ENCODE assay signal across 8 cellular contexts in the genomic region with DNA sequence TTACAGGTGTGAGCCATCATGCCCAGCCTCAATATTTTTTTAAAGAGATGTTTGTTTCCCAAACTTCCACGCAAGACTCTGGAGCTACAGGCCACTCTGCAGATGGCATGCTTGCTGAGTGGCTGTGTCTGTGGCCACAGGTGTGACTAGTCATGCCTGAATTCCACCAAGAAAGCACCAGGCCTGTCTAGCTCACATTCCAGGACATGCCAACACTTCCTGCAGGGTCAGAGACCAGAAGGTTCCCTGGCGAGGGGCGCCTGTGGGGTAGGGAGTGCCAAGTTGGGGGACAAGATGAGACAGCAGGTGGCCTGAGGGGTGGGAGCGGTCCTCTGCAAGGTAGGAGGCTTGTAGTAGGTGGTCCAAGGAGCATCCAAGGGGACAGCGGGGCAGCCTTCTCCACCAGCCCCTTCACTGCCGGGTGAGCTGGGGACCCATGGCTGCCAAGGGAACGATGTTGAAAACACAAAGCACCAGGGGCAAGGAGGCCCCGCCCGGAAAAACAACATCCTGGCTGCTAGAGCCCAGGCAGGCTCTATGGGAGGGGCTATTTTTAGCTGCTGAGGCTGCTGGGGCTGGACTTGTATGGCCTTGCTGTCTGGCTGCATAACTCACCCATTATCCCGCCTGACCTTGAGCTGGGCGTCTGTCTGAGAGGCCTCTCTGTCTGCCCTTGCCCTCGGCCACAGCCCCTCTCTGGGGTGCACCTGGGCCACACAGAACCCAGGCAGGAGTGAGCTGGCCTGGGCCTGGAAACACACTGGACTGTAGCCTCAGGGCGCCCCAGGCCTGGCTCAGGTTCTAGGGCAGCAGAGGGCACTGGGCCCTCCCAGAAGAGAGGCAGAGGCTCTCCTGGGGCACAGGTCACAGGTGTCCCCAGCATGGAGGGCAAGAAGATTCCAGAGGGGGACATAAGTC. TPM values are rescaled to one million over a fixed set of nuclear protein-coding genes. Genes with fewer than 3 reads are reported as not detected.
DNase-seq lines count a peak whose midpoint lies in the region; ATAC-seq, FAIRE-seq and TF ChIP-seq lines count a peak whose summit lies in the region.

No MANE protein-coding gene starts in this region.

- H3K9me3 ChIP-seq in keratinocyte (ENCODE audit: control insufficient read depth, low read depth, low read length): no peaks in the 10 kb centered on the region
- no peaks in the 10 kb centered on the region for H3K9me3 ChIP-seq in stomach

- no peak for TF ChIP-seq POLR2A in stomach (IDR thresholded peaks at IDR 0.05)

- dilution Hi-C loops in keratinocyte (cut with MboI; ENCODE audit: extremely low pct_ligation_motif_present, low sequenced_read_pairs): no loop called here

- FAIRE-seq in RCC 7860 (lab: Jason Lieb, UNC) (no peak), keratinocyte (lab: Jason Lieb, UNC) (peak; percentile 78)

- in situ Hi-C loops in brain microvascular endothelial cell (cut with HindIII; ENCODE audit: low pct_ligation_motif_present, low sequenced_read_pairs): no loop called here

- intact Hi-C loops in stomach (cut with DNase I; ENCODE audit: low total_unique reads): no loop called here

- H3K4me2 ChIP-seq in keratinocyte (ENCODE audit: control insufficient read depth, extremely low read depth, insufficient read depth, low read depth, low read length): peak overlapping the region; percentile 63

- DNase-seq in GM03348 (ENCODE audit: low spot score) (peak; percentile 87), RCC 7860 (ENCODE audit: low spot score) (peak; percentile 65), brain microvascular endothelial cell (peak; percentile 86), keratinocyte (ENCODE audit: low read depth, low spot score) (no peak), stomach (peak; percentile 76)

- H3K4me1 ChIP-seq in keratinocyte (ENCODE audit: control insufficient read depth, extremely low read depth, insufficient read depth, low read length) (peaks cover 41% of the 10 kb centered on the region), stomach (peaks cover 53 to 86% (median 79%) of the 10 kb centered on the region in 4 donors)

- TF ChIP-seq EP300 in stomach (IDR thresholded peaks at IDR 0.05): no peak

- peak overlapping the region; percentile 66 for H3K9ac ChIP-seq in keratinocyte (ENCODE audit: control insufficient read depth, extremely low read depth, insufficient read depth, low read length)

- 16 to 36% (median 26%) methylated on average over 9 to 13 of the region's 13 CpGs for WGBS in stomach, 5 donors

- ATAC-seq in HG03039 (IDR thresholded peaks at IDR 0.05; ENCODE audit: unreplicated experiment) (no peak), GM21390 (IDR thresholded peaks at IDR 0.05; ENCODE audit: unreplicated experiment) (no peak), HG03097 (IDR thresholded peaks at IDR 0.05; ENCODE audit: low FRiP score, unreplicated experiment) (no peak)

- no peak for TF ChIP-seq CTCF in brain microvascular endothelial cell (IDR thresholded peaks at IDR 0.05; ENCODE audit: low read depth, low read length, missing control alignments)
- TF ChIP-seq CTCF in keratinocyte (optimal IDR thresholded peaks at IDR 0.05 in 1 of 3, IDR thresholded peaks at IDR 0.05 in 1 of 3, conservative IDR thresholded peaks at IDR 0.05 in 1 of 3; ENCODE audit: extremely low read depth in 1 of 3, insufficient read depth in 2 of 3, low read length in 3 of 3): no peak
- no peak for TF ChIP-seq CTCF in stomach (IDR thresholded peaks at IDR 0.05)

- no peaks in the 10 kb centered on the region for H3K36me3 ChIP-seq in brain microvascular endothelial cell (replicated peaks)
- H3K36me3 ChIP-seq in keratinocyte (ENCODE audit: control insufficient read depth in 2 of 2, extremely low read depth in 1 of 2, insufficient read depth in 2 of 2, low read length in 2 of 2): no peaks in the 10 kb centered on the region
- H3K36me3 ChIP-seq in stomach: peaks cover 8 to 23% (median 18%) of the 10 kb centered on the region in 4 donors

- H2AFZ ChIP-seq in keratinocyte (ENCODE audit: control insufficient read depth, low read length): peak overlapping the region; percentile 72

- no peaks in the 10 kb centered on the region for H4K20me1 ChIP-seq in keratinocyte (ENCODE audit: control insufficient read depth, extremely low read depth, insufficient read depth, low read length)

- no peaks in the 10 kb centered on the region for H3K9me1 ChIP-seq in keratinocyte (ENCODE audit: control insufficient read depth, extremely low read depth, insufficient read depth, low read length)

- H3K27ac ChIP-seq in brain microvascular endothelial cell (peak overlapping the region; percentile 73), keratinocyte (ENCODE audit: control insufficient read depth, insufficient read depth, low read length) (peak overlapping the region; percentile 74), stomach (peak overlapping the region; percentile 84 to 96 (median 91))

- H3K27me3 ChIP-seq in brain microvascular endothelial cell (replicated peaks): no peaks in the 10 kb centered on the region
- H3K27me3 ChIP-seq in keratinocyte (ENCODE audit: control insufficient read depth, extremely low read depth, insufficient read depth, low read length): no peaks in the 10 kb centered on the region
- H3K27me3 ChIP-seq in stomach: peaks cover 0 to 3% (median 0%) of the 10 kb centered on the region in 3 donors

- H3K79me2 ChIP-seq in keratinocyte (ENCODE audit: control insufficient read depth, insufficient read depth, low read length): no peaks in the 10 kb centered on the region

- H3K4me3 ChIP-seq in brain microvascular endothelial cell (ENCODE audit: low read depth, low read length) (no peak overlapping the region), keratinocyte (ENCODE audit: control insufficient read depth in 2 of 3, extremely low read depth in 1 of 3, insufficient read depth in 2 of 3, low read depth in 1 of 3, low read length in 3 of 3) (peak overlapping the region in 1 of 3 experiments; percentile 11), stomach (no peak overlapping the region)

RNA-seq across cellular contexts. Expression of gene TRIM47, which starts 5.7 kb away (rescaled TPM):
- polyA plus RNA-seq in keratinocyte: 9.4 to 20.7 TPM (median 10.9 TPM) in 3 replicates
- polyA plus RNA-seq in keratinocyte (2011; ENCODE audit: low read depth): 2.0 TPM
- 9.2 and 15.3 TPM in 2 replicates for polyA plus RNA-seq in keratinocyte (2011; cell fraction: cytosol; rRNA removed)
- polyA plus RNA-seq in keratinocyte (2011; cell fraction: nucleus; rRNA removed): 14.9 and 19.4 TPM in 2 replicates
- 14.6 and 22.2 TPM in 2 replicates for polyA plus RNA-seq in keratinocyte (2012; ENCODE audit: low replicate concordance)
- 7.4 to 33.9 TPM (median 11.7 TPM) in 3 replicates for polyA minus RNA-seq in keratinocyte
- polyA minus RNA-seq in keratinocyte (2011; cell fraction: cytosol; rRNA and poly(A)+ RNA removed): 24.4 TPM
- polyA minus RNA-seq in keratinocyte (2011; cell fraction: nucleus; rRNA and poly(A)+ RNA removed): 8.6 and 8.8 TPM in 2 replicates
- 10 to 100 TPM in 4 of 5 donors, 1 to 10 TPM in 1; 3.5 to 40.4 (median 11.9) TPM for total RNA-seq in stomach
- polyA plus RNA-seq in stomach: 10 to 100 TPM; 24.2 to 34.7 (median 28.4) TPM

RNA-seq across cellular contexts. Expression of gene WBP2, which starts 17.6 kb away (rescaled TPM):
- 17.0 to 41.4 TPM (median 23.3 TPM) in 3 replicates for polyA plus RNA-seq in keratinocyte
- polyA plus RNA-seq in keratinocyte (2011; ENCODE audit: low read depth): 96.6 TPM
- 21.2 and 27.5 TPM in 2 replicates for polyA plus RNA-seq in keratinocyte (2011; cell fraction: cytosol; rRNA removed)
- polyA plus RNA-seq in keratinocyte (2011; cell fraction: nucleus; rRNA removed): 26.9 and 37.0 TPM in 2 replicates
- polyA plus RNA-seq in keratinocyte (2012; ENCODE audit: low replicate concordance): 66.2 and 117 TPM in 2 replicates
- 16.5 to 43.8 TPM (median 26.9 TPM) in 3 replicates for polyA minus RNA-seq in keratinocyte
- 35.9 TPM for polyA minus RNA-seq in keratinocyte (2011; cell fraction: cytosol; rRNA and poly(A)+ RNA removed)
- 15.3 and 24.4 TPM in 2 replicates for polyA minus RNA-seq in keratinocyte (2011; cell fraction: nucleus; rRNA and poly(A)+ RNA removed)
- 100 to 1,000 TPM in 1 of 5 donors, 10 to 100 TPM in 4; 28.6 to 122 (median 46.1) TPM for total RNA-seq in stomach
- 100 to 1,000 TPM in 1 of 3 donors, 10 to 100 TPM in 2; 87.3 to 104 (median 98.6) TPM for polyA plus RNA-seq in stomach

RNA-seq across cellular contexts. Expression of gene TRIM65, which starts 24.1 kb away (rescaled TPM):
- polyA plus RNA-seq in keratinocyte (7.4 to 10.6 TPM (median 7.8 TPM) in 3 replicates), stomach (10 to 100 TPM in 1 of 3 donors, 1 to 10 TPM in 2; 8.1 to 10.6 (median 9.5) TPM)
- polyA plus RNA-seq in keratinocyte (2011; ENCODE audit: low read depth): 2.1 TPM
- polyA plus RNA-seq in keratinocyte (2011; cell fraction: cytosol; rRNA removed): 4.5 and 7.2 TPM in 2 replicates
- polyA plus RNA-seq in keratinocyte (2011; cell fraction: nucleus; rRNA removed): 11.3 and 15.0 TPM in 2 replicates
- 3.9 and 10.1 TPM in 2 replicates for polyA plus RNA-seq in keratinocyte (2012; ENCODE audit: low replicate concordance)
- polyA minus RNA-seq in keratinocyte: 4.5 to 10.1 TPM (median 5.2 TPM) in 3 replicates
- polyA minus RNA-seq in keratinocyte (2011; cell fraction: cytosol; rRNA and poly(A)+ RNA removed): 8.6 TPM
- 7.0 and 9.3 TPM in 2 replicates for polyA minus RNA-seq in keratinocyte (2011; cell fraction: nucleus; rRNA and poly(A)+ RNA removed)
- 10 to 100 TPM in 3 of 5 donors, 1 to 10 TPM in 1, not detected in 1; 9.2 to 26.6 (median 16.9) TPM for total RNA-seq in stomach

RNA-seq across cellular contexts. Expression of gene UNC13D, which starts 28.5 kb away (rescaled TPM):
- polyA plus RNA-seq in keratinocyte (0.25 to 0.79 TPM (median 0.36 TPM) in 3 replicates), stomach (10 to 100 TPM in 2 of 3 donors, 1 to 10 TPM in 1; 6.4 to 18.5 (median 17.9) TPM)
- polyA plus RNA-seq in keratinocyte (2011; ENCODE audit: low read depth): 0.55 TPM
- 0.23 and 0.35 TPM in 2 replicates for polyA plus RNA-seq in keratinocyte (2011; cell fraction: cytosol; rRNA removed)
- 1.0 and 2.1 TPM in 2 replicates for polyA plus RNA-seq in keratinocyte (2011; cell fraction: nucleus; rRNA removed)
- 0.80 and 1.8 TPM in 2 replicates for polyA plus RNA-seq in keratinocyte (2012; ENCODE audit: low replicate concordance)
- polyA minus RNA-seq in keratinocyte: 0.56 to 3.9 TPM (median 2.7 TPM) in 3 replicates
- polyA minus RNA-seq in keratinocyte (2011; cell fraction: cytosol; rRNA and poly(A)+ RNA removed): 1.5 TPM
- 1.1 and 2.3 TPM in 2 replicates for polyA minus RNA-seq in keratinocyte (2011; cell fraction: nucleus; rRNA and poly(A)+ RNA removed)
- 10 to 100 TPM in 4 of 5 donors, 1 to 10 TPM in 1; 9.0 to 45.5 (median 25.5) TPM for total RNA-seq in stomach

RNA-seq across cellular contexts. Expression of gene MRPL38, which starts 32.0 kb away (rescaled TPM):
- polyA plus RNA-seq in keratinocyte (25.2 to 33.8 TPM (median 30.0 TPM) in 3 replicates), stomach (10 to 100 TPM; 54.2 to 89.2 (median 73.9) TPM)
- polyA plus RNA-seq in keratinocyte (2011; ENCODE audit: low read depth): 55.2 TPM
- 15.3 and 25.6 TPM in 2 replicates for polyA plus RNA-seq in keratinocyte (2011; cell fraction: cytosol; rRNA removed)
- polyA plus RNA-seq in keratinocyte (2011; cell fraction: nucleus; rRNA removed): 45.2 and 60.9 TPM in 2 replicates
- 34.2 and 40.5 TPM in 2 replicates for polyA plus RNA-seq in keratinocyte (2012; ENCODE audit: low replicate concordance)
- 9.3 to 94.3 TPM (median 20.0 TPM) in 3 replicates for polyA minus RNA-seq in keratinocyte
- polyA minus RNA-seq in keratinocyte (2011; cell fraction: cytosol; rRNA and poly(A)+ RNA removed): 80.8 TPM
- polyA minus RNA-seq in keratinocyte (2011; cell fraction: nucleus; rRNA and poly(A)+ RNA removed): 17.9 and 24.0 TPM in 2 replicates
- 100 to 1,000 TPM in 1 of 5 donors, 10 to 100 TPM in 3, 1 to 10 TPM in 1; 9.3 to 244 (median 29.9) TPM for total RNA-seq in stomach
